In genomic region chr11:63602296-63602695, GRCh38 we compare ENCODE assay signal across 19 cellular contexts. TPM values are rescaled to one million over a fixed set of nuclear protein-coding genes. Genes with fewer than 3 reads are reported as not detected.
DNase-seq lines count a peak whose midpoint lies in the region; ATAC-seq and TF ChIP-seq lines count a peak whose summit lies in the region.
"Had no signal": no experiment of that assay in that cellular context is flagged by ENCODE, and none has a peak within 500 bp of the region (broad histone marks: within the 10 kb centered on the region; RNA-seq: fewer than 3 reads in every experiment).

No MANE protein-coding gene starts in this region.

- H3K4me3 ChIP-seq in breast epithelium (no peak overlapping the region), dorsolateral prefrontal cortex (peak overlapping the region in 24 of 59 donors; percentile 7 to 53 (median 28)), tibial nerve (no peak overlapping the region)

- POLR2A ChIA-PET in MCF 10A (lab: Yijun Ruan, JAX): interaction anchor here (0.6 kb wide), 1 partner anchor 14 kb away, joined by 5 read pairs; no protein-coding TSS in a partner anchor

- no peaks in the 10 kb centered on the region for H3K36me3 Mint-ChIP-seq in MCF 10A (ENCODE audit: insufficient read depth, unreplicated experiment)
- no peaks in the 10 kb centered on the region for H3K36me3 Mint-ChIP-seq in stimulated activated naive B cell treated with anti-CD40 and anti-IgM and Interleukin-4, amounts not matched to agents 10 μg/mL and 1 μg/mL and 100 μg/mL, for 72 hours
- no peaks in the 10 kb centered on the region for H3K36me3 Mint-ChIP-seq in activated T-cell treated with anti-CD3 and anti-CD28 coated beads, Interleukin-2, amount 50 U/mL, for 24 hours (ENCODE audit: low read depth)
- H3K36me3 Mint-ChIP-seq: activated naive CD4-positive, alpha-beta T cell treated with anti-CD3 and anti-CD28 coated beads, Interleukin-2, amount 50 U/mL, for 24 hours; naive thymus-derived CD8-positive, alpha-beta T cell had no signal

- intact Hi-C loops in breast epithelium (cut with DNase I; ENCODE audit: low total_unique reads): no loop called here
- intact Hi-C loops in MCF 10A (cut with micrococcal nuclease): no loop called here
- intact Hi-C loops in dorsolateral prefrontal cortex (cut with DNase I): loop anchor here in 1 of 2 donors (2.0 kb wide), 1 partner anchor 19 kb away; no protein-coding TSS in a partner anchor

- 35 to 38% methylated on average over 2 of the region's 2 CpGs for WGBS in tibial nerve, 2 donors

- no peaks in the 10 kb centered on the region for H3K27me3 ChIP-seq in breast epithelium
- no peaks in the 10 kb centered on the region for H3K27me3 ChIP-seq in dorsolateral prefrontal cortex
- H3K27me3 ChIP-seq in tibial nerve: no peaks in the 10 kb centered on the region

- peaks cover 8% of the 10 kb centered on the region for H3K4me1 Mint-ChIP-seq in MCF 10A (ENCODE audit: insufficient read depth, unreplicated experiment)
- H3K4me1 Mint-ChIP-seq in stimulated activated naive B cell treated with anti-CD40 and anti-IgM and Interleukin-4, amounts not matched to agents 10 μg/mL and 1 μg/mL and 100 μg/mL, for 72 hours: no peaks in the 10 kb centered on the region
- H3K4me1 Mint-ChIP-seq in activated T-cell treated with anti-CD3 and anti-CD28 coated beads, Interleukin-2, amount 50 U/mL, for 24 hours (ENCODE audit: low read depth): peaks cover 5% of the 10 kb centered on the region

- no peak overlapping the region for H3K4me3 Mint-ChIP-seq in MCF 10A (ENCODE audit: unreplicated experiment)
- H3K4me3 Mint-ChIP-seq in stimulated activated naive B cell treated with anti-CD40 and anti-IgM and Interleukin-4, amounts not matched to agents 10 μg/mL and 1 μg/mL and 100 μg/mL, for 72 hours: no peak overlapping the region
- H3K4me3 Mint-ChIP-seq in activated T-cell treated with anti-CD3 and anti-CD28 coated beads, Interleukin-2, amount 50 U/mL, for 24 hours: no peak overlapping the region
- H3K4me3 Mint-ChIP-seq: activated naive CD4-positive, alpha-beta T cell treated with anti-CD3 and anti-CD28 coated beads, Interleukin-2, amount 50 U/mL, for 24 hours; naive thymus-derived CD8-positive, alpha-beta T cell had no signal

- H3K9me3 ChIP-seq in breast epithelium: no peaks in the 10 kb centered on the region
- H3K9me3 ChIP-seq in tibial nerve: no peaks in the 10 kb centered on the region
- H3K9me3 ChIP-seq: Caco-2 had no signal

- TF ChIP-seq EP300 in tibial nerve (IDR thresholded peaks at IDR 0.05): peak; percentile 10 to 21

- DNase-seq in breast epithelium (ENCODE audit: low spot score in 2 of 2): no peak
- DNase-seq in MCF 10A (ENCODE audit: unreplicated experiment): no peak
- peak in 1 of 10 donors; percentile 2 for DNase-seq in dorsolateral prefrontal cortex
- peak; percentile 72 for DNase-seq in myocyte (ENCODE audit: low read depth)
- DNase-seq in tibial nerve (ENCODE audit: low spot score in 2 of 2): no peak
- DNase-seq in SHP77 (lab: John Stamatoyannopoulos, UW): no peak
- no peak for DNase-seq in stimulated activated naive B cell treated with anti-CD40 and anti-IgM and Interleukin-4, amounts not matched to agents 10 μg/mL and 1 μg/mL and 100 μg/mL, for 72 hours
- no peak for DNase-seq in activated T-cell treated with anti-CD3 and anti-CD28 coated beads, Interleukin-2, amount 50 U/mL, for 24 hours
- DNase-seq: 8988T; Caco-2; naive thymus-derived CD8-positive, alpha-beta T cell; NCI-H2029; NCI-H774; SIG-M5; stimulated activated naive CD4-positive, alpha-beta T cell treated with Interleukin-2 at 50 U/mL for 16 hours had no signal

- H3K36me3 ChIP-seq in breast epithelium: no peaks in the 10 kb centered on the region
- H3K36me3 ChIP-seq in tibial nerve: peaks cover 0 to 17% (median 0%) of the 10 kb centered on the region in 3 donors

- no peaks in the 10 kb centered on the region for H3K27me3 Mint-ChIP-seq in MCF 10A (ENCODE audit: insufficient read depth, unreplicated experiment)
- peaks cover 8 to 13% of the 10 kb centered on the region in 2 donors for H3K27me3 Mint-ChIP-seq in stimulated activated naive B cell treated with anti-CD40 and anti-IgM and Interleukin-4, amounts not matched to agents 10 μg/mL and 1 μg/mL and 100 μg/mL, for 72 hours
- no peaks in the 10 kb centered on the region for H3K27me3 Mint-ChIP-seq in activated T-cell treated with anti-CD3 and anti-CD28 coated beads, Interleukin-2, amount 50 U/mL, for 24 hours
- H3K27me3 Mint-ChIP-seq: activated naive CD4-positive, alpha-beta T cell treated with anti-CD3 and anti-CD28 coated beads, Interleukin-2, amount 50 U/mL, for 24 hours; naive thymus-derived CD8-positive, alpha-beta T cell had no signal

- TF ChIP-seq CTCF in breast epithelium (IDR thresholded peaks at IDR 0.05) (no peak), MCF 10A (IDR thresholded peaks at IDR 0.05; ENCODE audit: unreplicated experiment) (no peak), dorsolateral prefrontal cortex (IDR thresholded peaks at IDR 0.05 in 54 of 56, conservative IDR thresholded peaks at IDR 0.05 in 2 of 56; ENCODE audit: low read depth in 1 of 56, partially characterized antibody in 56 of 56) (no peak), tibial nerve (IDR thresholded peaks at IDR 0.05) (no peak)

- H3K27ac Mint-ChIP-seq in MCF 10A (ENCODE audit: low read depth, unreplicated experiment): no peak overlapping the region
- no peak overlapping the region for H3K27ac Mint-ChIP-seq in stimulated activated naive B cell treated with anti-CD40 and anti-IgM and Interleukin-4, amounts not matched to agents 10 μg/mL and 1 μg/mL and 100 μg/mL, for 72 hours
- H3K27ac Mint-ChIP-seq in activated T-cell treated with anti-CD3 and anti-CD28 coated beads, Interleukin-2, amount 50 U/mL, for 24 hours: no peak overlapping the region
- H3K27ac Mint-ChIP-seq: activated naive CD4-positive, alpha-beta T cell treated with anti-CD3 and anti-CD28 coated beads, Interleukin-2, amount 50 U/mL, for 24 hours had no signal

- H3K4me1 ChIP-seq in breast epithelium (no peaks in the 10 kb centered on the region), tibial nerve (peaks cover 0 to 86% (median 26%) of the 10 kb centered on the region in 4 donors)
- H3K4me1 ChIP-seq: Caco-2 had no signal

- no peak for TF ChIP-seq POLR2A in breast epithelium (IDR thresholded peaks at IDR 0.05)
- TF ChIP-seq POLR2A in tibial nerve (IDR thresholded peaks at IDR 0.05): no peak

- CTCF ChIA-PET in MCF 10A (lab: Yijun Ruan, JAX): interaction anchor here (1.5 kb wide), 1 partner anchor 123 kb away, joined by 5 read pairs; no protein-coding TSS in a partner anchor

- BruUV-seq in MCF 10A (replicated peaks; lab: Mats Ljungman, UMichigan): no TSS peak

- H3K27ac ChIP-seq in breast epithelium: peak overlapping the region; percentile 62 to 72
- H3K27ac ChIP-seq in dorsolateral prefrontal cortex: peak overlapping the region; percentile 51 to 100 (median 97)
- H3K27ac ChIP-seq in tibial nerve: peak overlapping the region; percentile 61 to 99 (median 79)

- ATAC-seq in stimulated activated naive B cell treated with anti-CD40 and anti-IgM and Interleukin-4, amounts not matched to agents 10 μg/mL and 1 μg/mL and 100 μg/mL, for 72 hours (replicated peaks): no peak
- ATAC-seq: naive thymus-derived CD8-positive, alpha-beta T cell had no signal

- H3K9me3 Mint-ChIP-seq in MCF 10A (ENCODE audit: unreplicated experiment): no peaks in the 10 kb centered on the region
- no peaks in the 10 kb centered on the region for H3K9me3 Mint-ChIP-seq in stimulated activated naive B cell treated with anti-CD40 and anti-IgM and Interleukin-4, amounts not matched to agents 10 μg/mL and 1 μg/mL and 100 μg/mL, for 72 hours
- H3K9me3 Mint-ChIP-seq in activated T-cell treated with anti-CD3 and anti-CD28 coated beads, Interleukin-2, amount 50 U/mL, for 24 hours: no peaks in the 10 kb centered on the region
- H3K9me3 Mint-ChIP-seq: activated naive CD4-positive, alpha-beta T cell treated with anti-CD3 and anti-CD28 coated beads, Interleukin-2, amount 50 U/mL, for 24 hours; naive thymus-derived CD8-positive, alpha-beta T cell had no signal

RNA-seq across cellular contexts. Expression of gene PLAAT3, which starts 11.9 kb away (rescaled TPM):
- total RNA-seq in breast epithelium (100 to 1,000 TPM; 128 to 527 (median 204) TPM), MCF 10A (2022) (3.6 and 3.9 TPM in 2 replicates), dorsolateral prefrontal cortex (100 to 1,000 TPM in 100 of 120 experiments, 10 to 100 TPM in 20; 68.4 to 465 (median 140) TPM), myocyte (83.5 and 90.2 TPM in 2 replicates), tibial nerve (100 to 1,000 TPM; 140 to 185 (median 157) TPM)
- 116 TPM for polyA plus RNA-seq in myocyte (2012)

RNA-seq across cellular contexts. Expression of gene PLAAT2, which starts 39.1 kb away (rescaled TPM):
- total RNA-seq in breast epithelium: 1 to 10 TPM; 1.1 to 2.6 (median 2.0) TPM
- 0.58 TPM in 1 of 2 replicates, not detected in the other for total RNA-seq in MCF 10A (2022)
- total RNA-seq in dorsolateral prefrontal cortex: 1 to 10 TPM in 9 of 120 experiments, under 1 TPM in 13, not detected in 98; 0.64 to 1.7 (median 0.90) TPM
- 0.52 and 2.3 TPM in 2 replicates for total RNA-seq in myocyte
- 1.8 TPM for polyA plus RNA-seq in myocyte (2012)
- total RNA-seq in tibial nerve: under 1 TPM in 1 of 4 donors, not detected in 3; 0.90 TPM
- total RNA-seq: glomerular endothelial cell; H1; kidney epithelial cell; naive thymus-derived CD8-positive, alpha-beta T cell had no signal

Comparison
In these comparisons a context has a peak if more than half of its experiments do, and no peak if none do; other contexts are left out.
1. RNA of gene PLAAT3, which starts 11.9 kb away (total RNA-seq): 128 to 527 TPM in breast epithelium, 140 to 185 TPM in tibial nerve, 68.4 to 465 TPM in dorsolateral prefrontal cortex and 83.5 to 90.2 TPM in myocyte; 3.6 to 3.9 TPM in MCF 10A; every median in the first group is over 10 times any median in the second.
2. Peak in every context shown above with its lines, with median percentiles within 50 percentile points of each other: H3K27ac ChIP-seq.